ENCODE assay signal across 1 cellular context in genomic region chr15:27990411-27991338, GRCh38.
A peak's percentile ranks its signal among the peaks of the same experiment; 100 is the strongest.
TF ChIP-seq lines count a peak whose summit lies in the region.

No MANE protein-coding gene starts in this region.

TF ChIP-seq in SK-N-SH, 30 proteins besides CTCF, POLR2A, EP300 and RAD21 (continued from another document):
- TF ChIP-seq, protein P1, sequence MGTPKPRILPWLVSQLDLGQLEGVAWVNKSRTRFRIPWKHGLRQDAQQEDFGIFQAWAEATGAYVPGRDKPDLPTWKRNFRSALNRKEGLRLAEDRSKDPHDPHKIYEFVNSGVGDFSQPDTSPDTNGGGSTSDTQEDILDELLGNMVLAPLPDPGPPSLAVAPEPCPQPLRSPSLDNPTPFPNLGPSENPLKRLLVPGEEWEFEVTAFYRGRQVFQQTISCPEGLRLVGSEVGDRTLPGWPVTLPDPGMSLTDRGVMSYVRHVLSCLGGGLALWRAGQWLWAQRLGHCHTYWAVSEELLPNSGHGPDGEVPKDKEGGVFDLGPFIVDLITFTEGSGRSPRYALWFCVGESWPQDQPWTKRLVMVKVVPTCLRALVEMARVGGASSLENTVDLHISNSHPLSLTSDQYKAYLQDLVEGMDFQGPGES (IDR thresholded peaks at IDR 0.05; ENCODE audit: low read depth, low read length) = no peak
- TF ChIP-seq USF2 (IDR thresholded peaks at IDR 0.05; ENCODE audit: borderline replicate concordance, low read depth, low read length) (no peak), RCOR1 (IDR thresholded peaks at IDR 0.05; ENCODE audit: low read length) (peak; percentile 98), GATA2 (CRISPR knock-in tag; IDR thresholded peaks at IDR 0.05) (peak; percentile 92), RFX5 (IDR thresholded peaks at IDR 0.05; ENCODE audit: low read length) (0 out of 2 replicates have a peak, but pooled peaks have one; percentile 32), POLR2AphosphoS5 (IDR thresholded peaks at IDR 0.05; ENCODE audit: low read depth, low read length) (0 out of 2 replicates have a peak, but pooled peaks have one; percentile 24), MXI1 (IDR thresholded peaks at IDR 0.05; ENCODE audit: low read depth, low read length) (peak; percentile 56; the same call in 1 of the 2 replicates), EZH2phosphoT487 (IDR thresholded peaks at IDR 0.05; ENCODE audit: borderline replicate concordance, low read depth) (no peak)
